Comparison of ENCODE assay signal across 10 cellular contexts in genomic region chr2:28613616-28614501, GRCh38.
DNase-seq lines count a peak whose midpoint lies in the region; ATAC-seq lines count a peak whose summit lies in the region.
"Had no signal": no experiment of that assay in that cellular context is flagged by ENCODE, and none has a peak within 500 bp of the region (broad histone marks: within the 10 kb centered on the region; RNA-seq: fewer than 3 reads in every experiment).

No MANE protein-coding gene starts in this region.

- ATAC-seq in CD4-positive, CD25-positive, alpha-beta regulatory T cell (ENCODE audit: low read depth in 2 of 2) = peak; percentile 49 to 60
- ATAC-seq in activated naive CD4-positive, alpha-beta T cell treated with anti-CD3 and anti-CD28 coated beads, Interleukin-2, amount 50 U/mL, for 72 hours = peak; percentile 70 to 85
- ATAC-seq in naive thymus-derived CD4-positive, alpha-beta T cell = peak; percentile 13
- ATAC-seq in left lobe of liver = no peak

- intact Hi-C loops in naive thymus-derived CD4-positive, alpha-beta T cell (cut with micrococcal nuclease) = loop anchor here (1.0 kb wide), 4 partner anchors 7 to 137 kb away; partner anchors contain the start of gene PPP1CB (in 1 of the 2)

- H3K36me3 ChIP-seq in CD4-positive, CD25-positive, alpha-beta regulatory T cell (ENCODE audit: control insufficient read depth, insufficient read depth, low read length) = no peaks in the 10 kb centered on the region
- H3K36me3 ChIP-seq in naive thymus-derived CD4-positive, alpha-beta T cell (ENCODE audit: control insufficient read depth in 2 of 3, insufficient read depth in 3 of 3, low read length in 3 of 3) = no peaks in the 10 kb centered on the region
- no peaks in the 10 kb centered on the region for H3K36me3 ChIP-seq in GM23248 (ENCODE audit: low read depth)

- H2AFZ ChIP-seq in GM23248 = no peak overlapping the region

- no peak overlapping the region for H3K27ac Mint-ChIP-seq in CD4-positive, CD25-positive, alpha-beta regulatory T cell
- H3K27ac Mint-ChIP-seq in activated naive CD4-positive, alpha-beta T cell treated with anti-CD3 and anti-CD28 coated beads, Interleukin-2, amount 50 U/mL, for 72 hours = no peak overlapping the region
- H3K27ac Mint-ChIP-seq in naive thymus-derived CD4-positive, alpha-beta T cell = no peak overlapping the region
- H3K27ac Mint-ChIP-seq: B cell had no signal

- no peak overlapping the region for H3K4me3 Mint-ChIP-seq in CD4-positive, CD25-positive, alpha-beta regulatory T cell
- no peak overlapping the region for H3K4me3 Mint-ChIP-seq in naive thymus-derived CD4-positive, alpha-beta T cell
- H3K4me3 Mint-ChIP-seq: B cell had no signal

- H3K9me3 Mint-ChIP-seq in CD4-positive, CD25-positive, alpha-beta regulatory T cell = no peaks in the 10 kb centered on the region
- peaks cover 0 to 4% of the 10 kb centered on the region in 2 donors for H3K9me3 Mint-ChIP-seq in activated naive CD4-positive, alpha-beta T cell treated with anti-CD3 and anti-CD28 coated beads, Interleukin-2, amount 50 U/mL, for 72 hours
- peaks cover 0 to 4% (median 0%) of the 10 kb centered on the region in 11 donors for H3K9me3 Mint-ChIP-seq in naive thymus-derived CD4-positive, alpha-beta T cell

- peaks cover 6 to 36% (median 20%) of the 10 kb centered on the region in 4 donors for H3K4me1 Mint-ChIP-seq in CD4-positive, CD25-positive, alpha-beta regulatory T cell
- peaks cover 10 to 55% (median 33%) of the 10 kb centered on the region in 7 donors for H3K4me1 Mint-ChIP-seq in naive thymus-derived CD4-positive, alpha-beta T cell
- H3K4me1 Mint-ChIP-seq: B cell had no signal

- in situ Hi-C loops in GM23248 (cut with MboI) = no loop called here

- no peak overlapping the region for H3K4me2 ChIP-seq in GM23248 (ENCODE audit: unreplicated experiment)

- no peaks in the 10 kb centered on the region for H3K27me3 ChIP-seq in CD4-positive, CD25-positive, alpha-beta regulatory T cell (ENCODE audit: control insufficient read depth, insufficient read depth, low read length)
- no peaks in the 10 kb centered on the region for H3K27me3 ChIP-seq in naive thymus-derived CD4-positive, alpha-beta T cell (ENCODE audit: control insufficient read depth in 2 of 2, insufficient read depth in 2 of 2, low read length in 2 of 2)
- H3K27me3 ChIP-seq in GM23248 (replicated peaks; ENCODE audit: insufficient read depth) = no peaks in the 10 kb centered on the region

- H3K4me3 ChIP-seq in CD4-positive, CD25-positive, alpha-beta regulatory T cell (ENCODE audit: low read depth, low read length) = peak overlapping the region; percentile 51
- H3K4me3 ChIP-seq in naive thymus-derived CD4-positive, alpha-beta T cell (ENCODE audit: low read length) = peak overlapping the region; percentile 22
- H3K4me3 ChIP-seq in GM23248 = no peak overlapping the region

- WGBS in GM23248 (ENCODE audit: low coverage in 1 of 2, low lambda C conversion rate in 2 of 2, missing lambda C conversion rate in 2 of 2), 2 experiments = 66% methylated on average over 11 of the region's 11 CpGs

- H3K9ac ChIP-seq in GM23248 = no peak overlapping the region

- no peaks in the 10 kb centered on the region for H3K9me3 ChIP-seq in CD4-positive, CD25-positive, alpha-beta regulatory T cell (ENCODE audit: control insufficient read depth in 2 of 2, low read length in 2 of 2)
- H3K9me3 ChIP-seq in naive thymus-derived CD4-positive, alpha-beta T cell (ENCODE audit: control insufficient read depth in 2 of 3, low read length in 3 of 3) = no peaks in the 10 kb centered on the region
- H3K9me3 ChIP-seq in GM23248 (ENCODE audit: low read depth) = no peaks in the 10 kb centered on the region

- H3K9me2 ChIP-seq in GM23248 (ENCODE audit: insufficient read depth) = no peaks in the 10 kb centered on the region

- H3F3A ChIP-seq in GM23248 (ENCODE audit: insufficient read depth) = no peaks in the 10 kb centered on the region

- no peaks in the 10 kb centered on the region for H3K36me3 Mint-ChIP-seq in CD4-positive, CD25-positive, alpha-beta regulatory T cell
- H3K36me3 Mint-ChIP-seq in activated naive CD4-positive, alpha-beta T cell treated with anti-CD3 and anti-CD28 coated beads, Interleukin-2, amount 50 U/mL, for 72 hours = no peaks in the 10 kb centered on the region
- H3K36me3 Mint-ChIP-seq in naive thymus-derived CD4-positive, alpha-beta T cell = peaks cover 0 to 17% (median 4%) of the 10 kb centered on the region in 5 donors

- DNase-seq in CD4-positive, CD25-positive, alpha-beta regulatory T cell = peak in 2 of 3 donors; percentile 33 to 92
- DNase-seq in NCI-H2196 (lab: John Stamatoyannopoulos, UW; ENCODE audit: unreplicated experiment) (peak; percentile 31), GM23248 (no peak), left lobe of liver (ENCODE audit: low spot score) (no peak), NCI-H1930 (lab: John Stamatoyannopoulos, UW) (no peak)
- DNase-seq in activated naive CD4-positive, alpha-beta T cell treated with anti-CD3 and anti-CD28 coated beads, Interleukin-2, amount 50 U/mL, for 72 hours (ENCODE audit: low spot score in 2 of 2) = peak in 1 of 2 donors; percentile 50
- DNase-seq in naive thymus-derived CD4-positive, alpha-beta T cell = peak in 7 of 9 donors; percentile 28 to 47 (median 40)
- DNase-seq in central memory CD4-positive, alpha-beta T cell = no peak
- DNase-seq: NCI-H510A treated with DMSO at 0.1 percent for 48 hours had no signal

- no peaks in the 10 kb centered on the region for H4K20me1 ChIP-seq in GM23248 (ENCODE audit: insufficient read depth)

- H3K27me3 Mint-ChIP-seq in CD4-positive, CD25-positive, alpha-beta regulatory T cell = no peaks in the 10 kb centered on the region
- no peaks in the 10 kb centered on the region for H3K27me3 Mint-ChIP-seq in naive thymus-derived CD4-positive, alpha-beta T cell

- H3K27ac ChIP-seq in CD4-positive, CD25-positive, alpha-beta regulatory T cell (ENCODE audit: insufficient read depth, low read length, poor library complexity, severe bottlenecking) = peak overlapping the region; percentile 76
- H3K27ac ChIP-seq in naive thymus-derived CD4-positive, alpha-beta T cell (ENCODE audit: low read depth, low read length) = peak overlapping the region; percentile 81
- no peak overlapping the region for H3K27ac ChIP-seq in GM23248

- H3K79me2 ChIP-seq in GM23248 (ENCODE audit: insufficient read depth) = no peaks in the 10 kb centered on the region

- POLR2A ChIA-PET in naive thymus-derived CD4-positive, alpha-beta T cell (lab: Charles Lee) = interaction anchor here (1.2 to 6.6 kb wide), 6 partner anchors 9 to 138 kb away, joined by 3 to 53 read pairs (median 6); partner anchors contain the start of gene PPP1CB

- CTCF ChIA-PET in naive thymus-derived CD4-positive, alpha-beta T cell (lab: Charles Lee) = interaction anchor here (1.0 to 2.4 kb wide), 3 partner anchors 9 to 19 kb away, joined by 3 to 18 read pairs (median 3); no protein-coding TSS in a partner anchor

- H3K4me1 ChIP-seq in CD4-positive, CD25-positive, alpha-beta regulatory T cell (ENCODE audit: control insufficient read depth, insufficient read depth, low read length, poor library complexity, severe bottlenecking) = peaks cover 49% of the 10 kb centered on the region
- H3K4me1 ChIP-seq in naive thymus-derived CD4-positive, alpha-beta T cell (ENCODE audit: control insufficient read depth in 2 of 2, insufficient read depth in 2 of 2, low read length in 2 of 2) = peaks cover 8 to 65% of the 10 kb centered on the region in 2 donors
- H3K4me1 ChIP-seq in GM23248 (ENCODE audit: insufficient read depth) = peaks cover 6% of the 10 kb centered on the region

Comparison
In these comparisons a context has a peak if more than half of its experiments do, and no peak if none do; other contexts are left out.
1. DNase-seq: peak in CD4-positive, CD25-positive, alpha-beta regulatory T cell (2 of 3), NCI-H2196 (single experiment) and naive thymus-derived CD4-positive, alpha-beta T cell (7 of 9); none in GM23248 (single experiment), left lobe of liver (single experiment), central memory CD4-positive, alpha-beta T cell (single experiment) and NCI-H1930 (0 of 2).